20 cellular contexts compared by ENCODE assay signal in the genomic region with DNA sequence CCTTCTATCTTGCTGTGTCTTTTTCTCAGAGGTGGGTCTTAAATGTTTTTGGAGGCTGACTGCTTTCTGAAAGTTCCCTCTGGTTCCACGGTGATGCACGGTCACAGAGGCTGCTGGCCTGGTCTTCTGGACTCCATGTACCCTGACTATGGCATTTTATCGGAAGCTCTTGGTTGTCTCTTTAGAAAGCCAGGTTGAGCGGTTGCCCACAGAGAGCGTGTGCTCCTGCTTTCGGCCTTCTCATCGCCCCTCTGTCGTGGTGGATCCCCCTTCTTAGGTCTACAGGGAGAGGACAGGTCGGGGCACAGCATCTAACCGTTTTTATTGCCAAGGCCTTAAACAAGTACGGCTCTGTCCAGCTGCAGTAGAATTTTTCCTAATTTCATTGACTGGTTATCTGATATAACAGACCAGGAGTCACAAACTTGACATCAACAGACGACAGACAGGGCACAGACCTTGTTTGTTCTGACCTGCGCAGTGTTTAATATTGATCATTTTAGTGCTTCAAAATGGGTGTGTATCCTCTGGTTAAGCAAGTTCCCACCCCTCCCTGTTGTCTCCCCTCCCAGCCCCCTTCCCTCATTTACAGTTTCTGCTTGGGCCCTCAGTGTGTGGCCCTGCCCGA. TPM values are rescaled to one million over a fixed set of nuclear protein-coding genes. Genes with fewer than 3 reads are reported as not detected.
DNase-seq lines count a peak whose midpoint lies in the region; TF ChIP-seq lines count a peak whose summit lies in the region.
"Had no signal": no experiment of that assay in that cellular context is flagged by ENCODE, and none has a peak within 500 bp of the region (broad histone marks: within the 10 kb centered on the region; RNA-seq: fewer than 3 reads in every experiment).

No MANE protein-coding gene starts in this region.

- no TSS peak for BruUV-seq in Calu3 (replicated peaks; lab: Mats Ljungman, UMichigan)

- H3K9me3 ChIP-seq in BE2C (no peaks in the 10 kb centered on the region), colonic mucosa (no peaks in the 10 kb centered on the region)
- H3K9me3 ChIP-seq: A549, BLaER1, SJCRH30 had no signal

- CTCF ChIA-PET in Calu3 (lab: Charles Lee), result no interaction called here

- H3K4me3 Mint-ChIP-seq in osteocyte (ENCODE audit: unreplicated experiment) (no peak overlapping the region), Calu3 (ENCODE audit: low read depth, unreplicated experiment) (no peak overlapping the region)

- H3K4me1 Mint-ChIP-seq in osteocyte (ENCODE audit: unreplicated experiment), result no peaks in the 10 kb centered on the region
- peaks cover 4% of the 10 kb centered on the region for H3K4me1 Mint-ChIP-seq in Calu3 (ENCODE audit: low read depth, unreplicated experiment)

- intact Hi-C loops in colonic mucosa (cut with DNase I) (no loop called here), Calu3 (cut with micrococcal nuclease; ENCODE audit: unreplicated experiment) (no loop called here)

- H3K27ac ChIP-seq in colonic mucosa, result no peak overlapping the region
- H3K27ac ChIP-seq: A549, BLaER1, SJCRH30 had no signal

- H3K27me3 ChIP-seq in BE2C, result no peaks in the 10 kb centered on the region
- no peaks in the 10 kb centered on the region for H3K27me3 ChIP-seq in colonic mucosa
- H3K27me3 ChIP-seq: SJCRH30 had no signal

- H3K27me3 Mint-ChIP-seq in osteocyte (ENCODE audit: unreplicated experiment) (peaks cover 3% of the 10 kb centered on the region), Calu3 (ENCODE audit: unreplicated experiment) (no peaks in the 10 kb centered on the region)
- H3K27me3 Mint-ChIP-seq: CD4-positive, alpha-beta memory T cell had no signal

- H3K4me1 ChIP-seq in BE2C, result peaks cover 8% of the 10 kb centered on the region
- H3K4me1 ChIP-seq in colonic mucosa, result no peaks in the 10 kb centered on the region
- H3K4me1 ChIP-seq: A549, BLaER1, SJCRH30 had no signal

- no peak for TF ChIP-seq CTCF in BE2C (IDR thresholded peaks at IDR 0.05; ENCODE audit: low read depth, low read length)
- TF ChIP-seq CTCF in colonic mucosa (IDR thresholded peaks at IDR 0.05), result no peak
- no peak for TF ChIP-seq CTCF in osteocyte (IDR thresholded peaks at IDR 0.05)
- TF ChIP-seq CTCF in Calu3 (IDR thresholded peaks at IDR 0.05; ENCODE audit: unreplicated experiment), result no peak

- no peak overlapping the region for H3K9ac ChIP-seq in colonic mucosa (ENCODE audit: low read depth in 2 of 2, low read length in 2 of 2)
- H3K9ac ChIP-seq: BLaER1 had no signal

- no peaks in the 10 kb centered on the region for H3K36me3 ChIP-seq in BE2C
- H3K36me3 ChIP-seq in colonic mucosa, result no peaks in the 10 kb centered on the region
- H3K36me3 ChIP-seq: BLaER1 had no signal

- DNase-seq in BE2C (peak; percentile 22), NCI-H748 treated with DMSO at 0.1 percent for 48 hours (lab: John Stamatoyannopoulos, UW) (peak; percentile 10), colonic mucosa (peak; percentile 9), osteocyte (ENCODE audit: extremely low spot score, unreplicated experiment) (peak; percentile 57), dermis blood vessel endothelial cell (no peak), Calu3 (no peak), NCI-H345 (lab: John Stamatoyannopoulos, UW) (no peak)
- DNase-seq: CD4-positive, alpha-beta memory T cell; DMS53; EL; KG1; MV-4-11; NCI-H1417; NCI-H187; NCI-H446; NCI-H526 treated with DMSO at 0.1 percent for 48 hours; SJCRH30 had no signal

- no peaks in the 10 kb centered on the region for H3K36me3 Mint-ChIP-seq in osteocyte (ENCODE audit: unreplicated experiment)
- no peaks in the 10 kb centered on the region for H3K36me3 Mint-ChIP-seq in Calu3 (ENCODE audit: insufficient read depth, unreplicated experiment)

- H3K27ac Mint-ChIP-seq in osteocyte (ENCODE audit: unreplicated experiment), result no peak overlapping the region
- no peak overlapping the region for H3K27ac Mint-ChIP-seq in Calu3 (ENCODE audit: unreplicated experiment)

- no peaks in the 10 kb centered on the region for H3K9me3 Mint-ChIP-seq in osteocyte (ENCODE audit: unreplicated experiment)
- H3K9me3 Mint-ChIP-seq in Calu3 (ENCODE audit: low read depth, unreplicated experiment), result no peaks in the 10 kb centered on the region

- no peak overlapping the region for H3K4me3 ChIP-seq in BE2C (ENCODE audit: low read depth, low read length)
- no peak overlapping the region for H3K4me3 ChIP-seq in colonic mucosa
- H3K4me3 ChIP-seq: A549, BLaER1, GM12878, SJCRH30 had no signal

RNA-seq across cellular contexts. Expression of a gene that starts 24.6 kb away (rescaled TPM):
- polyA plus RNA-seq in BE2C (2012; ENCODE audit: insufficient read depth, insufficient read length, low read depth), result 0.39 TPM
- total RNA-seq in colonic mucosa (1 to 10 TPM; 1.1 to 3.1 TPM), osteocyte (0.31 and 0.48 TPM in 2 replicates), dermis blood vessel endothelial cell (0.70 and 0.85 TPM in 2 replicates), Calu3 (2022) (14.2 and 15.0 TPM in 2 replicates)

RNA-seq across cellular contexts. Expression of a gene that starts 29.9 kb away (rescaled TPM):
- 122 TPM for polyA plus RNA-seq in BE2C (2012; ENCODE audit: insufficient read depth, insufficient read length, low read depth)
- total RNA-seq in colonic mucosa, result 100 to 1,000 TPM; 140 to 166 TPM
- total RNA-seq in osteocyte, result 116 and 118 TPM in 2 replicates
- 68.1 and 80.2 TPM in 2 replicates for total RNA-seq in dermis blood vessel endothelial cell
- total RNA-seq in Calu3 (2022), result 156 and 167 TPM in 2 replicates

Comparison
In these comparisons a context has a peak if more than half of its experiments do, and no peak if none do; other contexts are left out.
1. DNase-seq: peak in BE2C (single experiment), NCI-H748 treated with DMSO at 0.1 percent for 48 hours (single experiment), colonic mucosa (single experiment) and osteocyte (single experiment); none in dermis blood vessel endothelial cell (single experiment), Calu3 (single experiment) and NCI-H345 (single experiment).